In genomic region chr2:28894470-28895188, GRCh38 we compare ENCODE assay signal across 1 cellular context.
A peak's percentile ranks its signal among the peaks of the same experiment; 100 is the strongest.
TF ChIP-seq lines count a peak whose summit lies in the region.

Gene WDR43, plus strand, starts transcription at chr2:28894667. Its CDS starts 32 bp downstream, at chr2:28894699.

TF ChIP-seq in GM12878, 131 proteins besides CTCF, POLR2A, EP300 and RAD21 (continued from another document):
- 0 out of 2 replicates have a peak, but pooled peaks have one; percentile 90 for TF ChIP-seq ASH2L (IDR thresholded peaks at IDR 0.05; ENCODE audit: borderline replicate concordance, low read depth)
- peak; percentile 76 for TF ChIP-seq GATAD2B (conservative IDR thresholded peaks at IDR 0.05; ENCODE audit: low read depth)
